Comparison of ENCODE assay signal across 19 cellular contexts in genomic region chr7:105639677-105640493, GRCh38. TPM values are rescaled to one million over a fixed set of nuclear protein-coding genes. Genes with fewer than 3 reads are reported as not detected.
DNase-seq lines count a peak whose midpoint lies in the region; ATAC-seq, FAIRE-seq and TF ChIP-seq lines count a peak whose summit lies in the region.
"Had no signal": no experiment of that assay in that cellular context is flagged by ENCODE, and none has a peak within 500 bp of the region (broad histone marks: within the 10 kb centered on the region; RNA-seq: fewer than 3 reads in every experiment).

No MANE protein-coding gene starts in this region.

- no peak overlapping the region for H2BK15ac ChIP-seq in mesendoderm (replicated peaks; ENCODE audit: low read depth)

- peak overlapping the region; percentile 86 for H3K4ac ChIP-seq in mesendoderm (ENCODE audit: low read depth, low read length)

- H3K23ac ChIP-seq in mesendoderm (ENCODE audit: low read length), result no peak overlapping the region

- no peak for FAIRE-seq in GM19239 (lab: Jason Lieb, UNC)
- FAIRE-seq: A549, frontal cortex, G401.6, islet of Langerhans had no signal

- DNase-seq in NCI-H2107 treated with DMSO at 0.1 percent for 48 hours (lab: John Stamatoyannopoulos, UW; ENCODE audit: unreplicated experiment) (peak; percentile 66), NCI-H2107 (lab: John Stamatoyannopoulos, UW) (no peak), WERI-Rb-1 (peak; percentile 83), mesendoderm (no peak), upper lobe of right lung (peak; percentile 41), NK-92 (lab: John Stamatoyannopoulos, UW; ENCODE audit: unreplicated experiment) (no peak), GM19239 (ENCODE audit: insufficient read length, low spot score) (no peak), SKM-1 treated with dmso at 0.1 percent for 144 hours (lab: John Stamatoyannopoulos, UW; ENCODE audit: unreplicated experiment) (no peak)
- DNase-seq: activated CD4-positive, alpha-beta memory T cell treated with anti-CD3 and anti-CD28 coated beads for 36 hours; CD8-positive, alpha-beta T cell; NCI-H2171 had no signal

- intact Hi-C loops in upper lobe of right lung (cut with DNase I), result loop anchor here (10.0 kb wide), 1 partner anchor 115 kb away; no protein-coding TSS in a partner anchor

- peak; percentile 15 for ATAC-seq in upper lobe of right lung
- ATAC-seq: CD8-positive, alpha-beta T cell had no signal

- peak overlapping the region; percentile 70 for H3K18ac ChIP-seq in mesendoderm (ENCODE audit: low read length)

- no CpG with 5 or more reads among the region's 19 CpGs for WGBS in mesendoderm (ENCODE audit: extremely low coverage, insufficient coverage, low lambda C conversion rate)

- peak overlapping the region; percentile 94 for H2BK5ac ChIP-seq in mesendoderm (ENCODE audit: low read length)

- peak overlapping the region; percentile 17 for H4K8ac ChIP-seq in mesendoderm (ENCODE audit: low read depth, low read length)

- peak overlapping the region; percentile 13 for H3K4me3 ChIP-seq in WERI-Rb-1 (ENCODE audit: low read depth, low read length)
- no peak overlapping the region for H3K4me3 ChIP-seq in mesendoderm (ENCODE audit: low read length)
- no peak overlapping the region for H3K4me3 ChIP-seq in upper lobe of right lung
- H3K4me3 ChIP-seq: A549 had no signal

- H3K79me1 ChIP-seq in mesendoderm (ENCODE audit: low read length), result peaks cover 4% of the 10 kb centered on the region

- peak overlapping the region; percentile 81 for H3K27ac ChIP-seq in WERI-Rb-1
- peak overlapping the region; percentile 90 for H3K27ac ChIP-seq in mesendoderm (ENCODE audit: low read depth, low read length)
- H3K27ac ChIP-seq in upper lobe of right lung, result no peak overlapping the region
- H3K27ac ChIP-seq: A549 had no signal

- H3K9ac ChIP-seq in mesendoderm (ENCODE audit: low read length), result peak overlapping the region; percentile 45

- peak overlapping the region; percentile 51 for H2BK120ac ChIP-seq in mesendoderm (ENCODE audit: low read depth, low read length)

- H3K36me3 ChIP-seq in WERI-Rb-1, result no peaks in the 10 kb centered on the region; the same call in 1 of the 2 replicates
- H3K36me3 ChIP-seq in mesendoderm (ENCODE audit: control insufficient read depth, insufficient read depth, low read length), result no peaks in the 10 kb centered on the region
- peaks cover 54% of the 10 kb centered on the region for H3K36me3 ChIP-seq in upper lobe of right lung

- no peak overlapping the region for H3K4me2 ChIP-seq in mesendoderm (ENCODE audit: low read length)
- H3K4me2 ChIP-seq: A549 had no signal

- TF ChIP-seq CTCF in WERI-Rb-1 (IDR thresholded peaks at IDR 0.05; ENCODE audit: low read depth, low read length) (no peak), upper lobe of right lung (IDR thresholded peaks at IDR 0.05) (no peak)

- H3K27me3 ChIP-seq in WERI-Rb-1 (ENCODE audit: insufficient read depth, low read depth, severe bottlenecking) (no peaks in the 10 kb centered on the region), mesendoderm (ENCODE audit: insufficient read depth, low read length, poor library complexity) (no peaks in the 10 kb centered on the region), upper lobe of right lung (no peaks in the 10 kb centered on the region)

- peak overlapping the region; percentile 95 for H2AK5ac ChIP-seq in mesendoderm (ENCODE audit: low read length)

- H3K4me1 ChIP-seq in mesendoderm (ENCODE audit: control insufficient read depth, low read depth, low read length) (peaks cover 41% of the 10 kb centered on the region), upper lobe of right lung (no peaks in the 10 kb centered on the region)
- H3K4me1 ChIP-seq: A549 had no signal

- no peak overlapping the region for H4K5ac ChIP-seq in mesendoderm (ENCODE audit: low read length)

- H3K9me3 ChIP-seq in WERI-Rb-1 (ENCODE audit: severe bottlenecking) (no peaks in the 10 kb centered on the region), upper lobe of right lung (no peaks in the 10 kb centered on the region)
- H3K9me3 ChIP-seq: A549 had no signal

- peak overlapping the region; percentile 84 for H3K56ac ChIP-seq in mesendoderm (ENCODE audit: low read length)

- peaks cover 17% of the 10 kb centered on the region for H3K79me2 ChIP-seq in mesendoderm (ENCODE audit: control insufficient read depth, insufficient read depth, low read length)

RNA-seq across cellular contexts. Expression of gene EFCAB10, which starts 58.6 kb away (rescaled TPM):
- 3.2 TPM for polyA plus RNA-seq in mesendoderm (2013, experiment 1 of 2)
- polyA plus RNA-seq in mesendoderm (2013, experiment 2 of 2), result 3.8 TPM
- 1.6 TPM for total RNA-seq in upper lobe of right lung
- total RNA-seq: activated CD4-positive, alpha-beta memory T cell treated with anti-CD3 and anti-CD28 coated beads for 36 hours; activated T-helper 1 cell treated with anti-CD3 and anti-CD28 coated beads, Interleukin-12 subunit alpha, Interleukin-12 subunit beta, Interleukin-2, Interleukin-4 antibody, amounts not matched to agents 30 ng/mL and 10 ng/mL and 1 ng/mL, durations not matched to agents 14 hours and 24 hours and 36 hours; OCI-LY7; SK-MEL-5 had no signal
- polyA plus RNA-seq: adipose tissue had no signal

Comparison
In these comparisons a context has a peak if more than half of its experiments do, and no peak if none do; other contexts are left out.
1. DNase-seq: peak in NCI-H2107 treated with DMSO at 0.1 percent for 48 hours (single experiment), WERI-Rb-1 (single experiment) and upper lobe of right lung (single experiment); none in NCI-H2107 (single experiment), mesendoderm (single experiment), NK-92 (single experiment), GM19239 (single experiment) and SKM-1 treated with dmso at 0.1 percent for 144 hours (single experiment).